Comparison of ENCODE assay signal across 1 cellular context in genomic region chr7:99408347-99409191, GRCh38.
A peak's percentile ranks its signal among the peaks of the same experiment; 100 is the strongest.
TF ChIP-seq lines count a peak whose summit lies in the region.

Gene BUD31, plus strand, starts transcription at chr7:99408969. Its CDS starts 2,124 bp downstream, at chr7:99411093.
Gene PDAP1, minus strand, starts transcription at chr7:99408597. Its CDS starts 49 bp downstream, at chr7:99408548.

TF ChIP-seq in WTC11, 78 proteins besides CTCF, POLR2A, EP300 and RAD21 (continued from another document):
- peak; percentile 70 for TF ChIP-seq NR2C2 (CRISPR knock-in tag; IDR thresholded peaks at IDR 0.05)
